In genomic region chr17:75154195-75155106, GRCh38 we compare ENCODE assay signal across 1 cellular context.
TF ChIP-seq lines count a peak whose summit lies in the region.

TSS of gene JPT1 (minus strand) at chr17:75154512. CDS start at chr17:75154397, 115 bp downstream.

TF ChIP-seq in HepG2, 621 proteins besides CTCF, POLR2A, EP300 and RAD21 (continued from another document and continues in another):
- TF ChIP-seq TIGD3 (CRISPR knock-in tag; IDR thresholded peaks at IDR 0.05; ENCODE audit: borderline replicate concordance): 0 out of 2 replicates have a peak, but pooled peaks have one; percentile 35
- peak; percentile 89 for TF ChIP-seq ERF (CRISPR knock-in tag; IDR thresholded peaks at IDR 0.05)
- peak; percentile 76 for TF ChIP-seq SALL1 (CRISPR knock-in tag; IDR thresholded peaks at IDR 0.05)
- no peak for TF ChIP-seq TCF12 (IDR thresholded peaks at IDR 0.05)
- peak; percentile 73; the same call in 1 of the 2 replicates for TF ChIP-seq TCF12 (CRISPR knock-in tag; IDR thresholded peaks at IDR 0.05)
- no peak for TF ChIP-seq KAT2B (IDR thresholded peaks at IDR 0.05; ENCODE audit: borderline replicate concordance, low read depth, low read length)
- TF ChIP-seq KDM5B (CRISPR knock-in tag; IDR thresholded peaks at IDR 0.05; ENCODE audit: borderline replicate concordance): peak; percentile 93; the same call in 1 of the 2 replicates
- peak; percentile 62; the same call in 1 of the 2 replicates for TF ChIP-seq SOX5 (CRISPR knock-in tag; IDR thresholded peaks at IDR 0.05; ENCODE audit: borderline replicate concordance)
- no peak for TF ChIP-seq ZKSCAN5 (CRISPR knock-in tag; IDR thresholded peaks at IDR 0.05)
- peak; percentile 48; the same call in 1 of the 2 replicates for TF ChIP-seq KAT7 (CRISPR knock-in tag; IDR thresholded peaks at IDR 0.05; ENCODE audit: borderline replicate concordance)
- peak; percentile 81 for TF ChIP-seq THAP11 (CRISPR knock-in tag; IDR thresholded peaks at IDR 0.05)
- peak; percentile 59; the same call in 1 of the 2 replicates for TF ChIP-seq PATZ1 (CRISPR knock-in tag; IDR thresholded peaks at IDR 0.05)
- TF ChIP-seq GPN1 (CRISPR knock-in tag; IDR thresholded peaks at IDR 0.05; ENCODE audit: borderline replicate concordance): peak; percentile 24; the same call in 1 of the 2 replicates
- no peak for TF ChIP-seq USF2 (IDR thresholded peaks at IDR 0.05; ENCODE audit: low read depth, low read length)
- no peak for TF ChIP-seq USF2 (CRISPR knock-in tag; IDR thresholded peaks at IDR 0.05; ENCODE audit: borderline replicate concordance)
- TF ChIP-seq HNRNPK (IDR thresholded peaks at IDR 0.05; ENCODE audit: low read depth, low read length, poor library complexity, severe bottlenecking): peak; percentile 79
- no peak for TF ChIP-seq ZNF207 (IDR thresholded peaks at IDR 0.05; ENCODE audit: borderline replicate concordance)
- peak; percentile 78; the same call in 1 of the 2 replicates for TF ChIP-seq SAFB2 (CRISPR knock-in tag; IDR thresholded peaks at IDR 0.05; ENCODE audit: borderline replicate concordance, low read depth)
- TF ChIP-seq STAG1 (CRISPR knock-in tag; IDR thresholded peaks at IDR 0.05): no peak
- peak; percentile 77; the same call in 1 of the 2 replicates for TF ChIP-seq ZNF230 (CRISPR knock-in tag; IDR thresholded peaks at IDR 0.05)
- TF ChIP-seq ZNF724P (CRISPR knock-in tag; IDR thresholded peaks at IDR 0.05; ENCODE audit: borderline replicate concordance): 0 out of 2 replicates have a peak, but pooled peaks have one; percentile 19
- peak; percentile 10; the same call in 1 of the 2 replicates for TF ChIP-seq E2F5 (CRISPR knock-in tag; conservative IDR thresholded peaks at IDR 0.05)
- peak; percentile 22 for TF ChIP-seq HCFC1 (IDR thresholded peaks at IDR 0.05; ENCODE audit: low read depth, low read length)
- TF ChIP-seq FOSL2 (CRISPR knock-in tag; IDR thresholded peaks at IDR 0.05): peak; percentile 51
- peak; percentile 96 for TF ChIP-seq ZFP36L1 (CRISPR knock-in tag; IDR thresholded peaks at IDR 0.05)
- TF ChIP-seq ZNF281 (CRISPR knock-in tag; IDR thresholded peaks at IDR 0.05; ENCODE audit: borderline replicate concordance): peak; percentile 100
- peak; percentile 97 for TF ChIP-seq SRSF1 (optimal IDR thresholded peaks at IDR 0.05; ENCODE audit: low read depth, low read length)
- peak; percentile 75; the same call in 1 of the 2 replicates for TF ChIP-seq ZNF557 (CRISPR knock-in tag; IDR thresholded peaks at IDR 0.05)
- no peak for TF ChIP-seq ZNF432 (CRISPR knock-in tag; IDR thresholded peaks at IDR 0.05; ENCODE audit: borderline replicate concordance)
- TF ChIP-seq ZNF619 (CRISPR knock-in tag; IDR thresholded peaks at IDR 0.05): no peak
- no peak for TF ChIP-seq NONO (IDR thresholded peaks at IDR 0.05)
- TF ChIP-seq NONO (CRISPR knock-in tag; conservative IDR thresholded peaks at IDR 0.05): peak; percentile 28; the same call in 1 of the 2 replicates
- peak; percentile 72; the same call in 1 of the 2 replicates for TF ChIP-seq ZNF274 (CRISPR knock-in tag; IDR thresholded peaks at IDR 0.05)
- TF ChIP-seq THAP8 (CRISPR knock-in tag; IDR thresholded peaks at IDR 0.05; ENCODE audit: borderline replicate concordance): no peak
- TF ChIP-seq NBN (conservative IDR thresholded peaks at IDR 0.05): no peak
- TF ChIP-seq ZHX1 (CRISPR knock-in tag; IDR thresholded peaks at IDR 0.05; ENCODE audit: low read depth): peak; percentile 62; the same call in 1 of the 2 replicates
- TF ChIP-seq UBTF (CRISPR knock-in tag; IDR thresholded peaks at IDR 0.05): peak; percentile 96
- TF ChIP-seq U2AF2 (IDR thresholded peaks at IDR 0.05; ENCODE audit: low read depth, low read length): no peak
- no peak for TF ChIP-seq ISX (CRISPR knock-in tag; conservative IDR thresholded peaks at IDR 0.05)
- TF ChIP-seq ZFP1 (CRISPR knock-in tag; IDR thresholded peaks at IDR 0.05): peak; percentile 74; the same call in 1 of the 2 replicates
- 0 out of 2 replicates have a peak, but pooled peaks have one; percentile 53 for TF ChIP-seq NR3C1 (CRISPR knock-in tag; IDR thresholded peaks at IDR 0.05)
- TF ChIP-seq ARID5B (CRISPR knock-in tag; IDR thresholded peaks at IDR 0.05): no peak
- no peak for TF ChIP-seq NR1H2 (CRISPR knock-in tag; IDR thresholded peaks at IDR 0.05; ENCODE audit: borderline replicate concordance, low read depth)
- peak; percentile 53 for TF ChIP-seq TARDBP (CRISPR knock-in tag; IDR thresholded peaks at IDR 0.05)
- TF ChIP-seq ZNF773 (CRISPR knock-in tag; IDR thresholded peaks at IDR 0.05; ENCODE audit: borderline replicate concordance): no peak
